In the genomic region with DNA sequence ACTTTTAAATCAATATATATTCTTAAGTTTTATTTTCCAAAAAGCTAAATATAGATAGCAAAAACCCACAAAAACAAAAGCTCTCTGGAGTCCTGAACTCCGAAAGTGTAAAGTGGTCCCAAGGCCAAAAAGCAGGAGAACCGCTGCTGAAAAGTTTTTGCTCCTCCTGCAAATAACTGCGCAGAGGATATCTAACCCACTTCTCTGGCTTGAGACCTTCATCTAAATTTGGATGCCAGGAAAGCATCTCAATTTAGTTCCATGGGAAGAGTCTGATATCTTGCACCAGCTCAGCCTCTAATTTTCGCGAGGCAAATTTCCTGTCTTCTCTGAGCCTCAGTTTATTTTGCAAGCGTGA, we compare ENCODE assay signal across 9 cellular contexts. TPM values are rescaled to one million over a fixed set of nuclear protein-coding genes. Genes with fewer than 3 reads are reported as not detected.
DNase-seq lines count a peak whose midpoint lies in the region; ATAC-seq and TF ChIP-seq lines count a peak whose summit lies in the region.
"Had no signal": no experiment of that assay in that cellular context is flagged by ENCODE, and none has a peak within 500 bp of the region (broad histone marks: within the 10 kb centered on the region; RNA-seq: fewer than 3 reads in every experiment).

No MANE protein-coding gene starts in this region.

- no peak for ATAC-seq in HG03469 (IDR thresholded peaks at IDR 0.05; ENCODE audit: unreplicated experiment)
- ATAC-seq in HG02610 (IDR thresholded peaks at IDR 0.05; ENCODE audit: unreplicated experiment) = no peak

- H3K4me3 ChIP-seq in GM12864 (ENCODE audit: low read depth, low read length) (peak overlapping the region; percentile 62), fibroblast of mammary gland (ENCODE audit: control insufficient read depth, low read depth, low read length) (peak overlapping the region; percentile 98), prostate gland (peak overlapping the region; percentile 53 to 66)

- DNase-seq in GM12864 (ENCODE audit: low read depth) = no peak
- DNase-seq in SK-MEL-5 (ENCODE audit: low read depth, low spot score) = peak; percentile 6
- no peak for DNase-seq in fibroblast of mammary gland (ENCODE audit: low read depth)
- DNase-seq in prostate gland (ENCODE audit: low spot score) = no peak
- no peak for DNase-seq in NCI-H1092 treated with DMSO at 0.1 percent for 48 hours (lab: John Stamatoyannopoulos, UW)
- no peak for DNase-seq in nucleus accumbens (lab: John Stamatoyannopoulos, UW)

- TF ChIP-seq CTCF in GM12864 (IDR thresholded peaks at IDR 0.05; ENCODE audit: low read depth, low read length, missing control alignments) = no peak
- no peak for TF ChIP-seq CTCF in fibroblast of mammary gland (conservative IDR thresholded peaks at IDR 0.05; ENCODE audit: control insufficient read depth, insufficient read depth, low read depth, low read length)
- TF ChIP-seq CTCF in prostate gland (IDR thresholded peaks at IDR 0.05) = no peak

- H3K36me3 ChIP-seq in prostate gland = no peaks in the 10 kb centered on the region

- H3K27ac ChIP-seq in prostate gland = peak overlapping the region; percentile 51 to 72

- intact Hi-C loops in prostate gland (cut with DNase I) = loop anchor here (2.0 kb wide), 1 partner anchor 330 kb away; no protein-coding TSS in a partner anchor

- H3K4me1 ChIP-seq in prostate gland (replicated peaks) = no peaks in the 10 kb centered on the region

- H3K9me3 ChIP-seq in prostate gland = no peaks in the 10 kb centered on the region

- in situ Hi-C loops in SK-MEL-5 (cut with HindIII; ENCODE audit: low pct_unique_long_range_greater_than_20kb, low sequenced_read_pairs) = no loop called here

- no peaks in the 10 kb centered on the region for H3K27me3 ChIP-seq in prostate gland (replicated peaks; ENCODE audit: insufficient read depth)

- TF ChIP-seq POLR2A in prostate gland (IDR thresholded peaks at IDR 0.05) = no peak

- 2% methylated on average over 6 of the region's 6 CpGs for WGBS in prostate gland

RNA-seq across cellular contexts. Expression of gene MRPS10, which starts 0.5 kb away (rescaled TPM):
- 73.6 and 82.6 TPM in 2 replicates for total RNA-seq in SK-MEL-5 (2014; rRNA removed; shearing (Covaris generic))
- polyA plus RNA-seq in SK-MEL-5 (2015; cell fraction: cytosol; rRNA removed) = 57.6 and 66.0 TPM in 2 replicates
- 18.6 and 20.1 TPM in 2 replicates for polyA plus RNA-seq in SK-MEL-5 (2015; cell fraction: nucleus; rRNA removed)
- 10 to 100 TPM; 27.5 to 31.8 TPM for total RNA-seq in prostate gland

RNA-seq across cellular contexts. Expression of gene GUCA1B, which starts 22.4 kb away (rescaled TPM):
- 0.11 and 0.21 TPM in 2 replicates for total RNA-seq in SK-MEL-5 (2014; rRNA removed; shearing (Covaris generic))
- polyA plus RNA-seq in SK-MEL-5 (2015; cell fraction: cytosol; rRNA removed) = 0.09 and 0.29 TPM in 2 replicates
- polyA plus RNA-seq in SK-MEL-5 (2015; cell fraction: nucleus; rRNA removed) = not detected in 2 replicates
- total RNA-seq in prostate gland = under 1 TPM in 1 of 2 donors, not detected in 1; 0.68 TPM
- total RNA-seq: RPMI7951 had no signal

RNA-seq across cellular contexts. Expression of gene GUCA1A, which starts 44.0 kb away (rescaled TPM):
- not detected in 2 replicates for total RNA-seq in SK-MEL-5 (2014; rRNA removed; shearing (Covaris generic))
- not detected in 2 replicates for polyA plus RNA-seq in SK-MEL-5 (2015; cell fraction: cytosol; rRNA removed)
- not detected in 2 replicates for polyA plus RNA-seq in SK-MEL-5 (2015; cell fraction: nucleus; rRNA removed)
- total RNA-seq in prostate gland = 1 to 10 TPM in 1 of 2 donors, not detected in 1; 2.1 TPM
- total RNA-seq: RPMI7951 had no signal
